8 cellular contexts compared by ENCODE assay signal in genomic region chr6:43426928-43427405, GRCh38.
DNase-seq lines count a peak whose midpoint lies in the region; TF ChIP-seq lines count a peak whose summit lies in the region.

No MANE protein-coding gene starts in this region.

- peaks cover 12% of the 10 kb centered on the region for H3K79me2 ChIP-seq in ACC112 (ENCODE audit: control insufficient read depth, insufficient read depth, low read length, unreplicated experiment)

- H3K36me3 ChIP-seq in ACC112 (ENCODE audit: insufficient read depth, low read length) (no peaks in the 10 kb centered on the region), HUES48 (ENCODE audit: control insufficient read depth, insufficient read depth, low read length) (no peaks in the 10 kb centered on the region; the same call in 1 of the 2 replicates), muscle layer of colon (ENCODE audit: insufficient read depth, low read length) (peaks cover under 1% of the 10 kb centered on the region)

- no peaks in the 10 kb centered on the region for H3K9me3 ChIP-seq in HUES48 (ENCODE audit: control insufficient read depth, insufficient read depth, low read length)
- H3K9me3 ChIP-seq in muscle layer of colon (ENCODE audit: low read length) = no peaks in the 10 kb centered on the region

- TF ChIP-seq CTCF in cardiac fibroblast (IDR thresholded peaks at IDR 0.05; ENCODE audit: low read depth, low read length) (no peak), GM10266 (IDR thresholded peaks at IDR 0.05; ENCODE audit: control insufficient read depth, insufficient read depth, low read depth, missing control alignments) (no peak)

- H3K4me3 ChIP-seq in ACC112 (ENCODE audit: low read depth, low read length) (peak overlapping the region; percentile 84), HUES48 (ENCODE audit: low read depth, low read length) (peak overlapping the region; percentile 90), cardiac fibroblast (replicated peaks in 1 of 2; ENCODE audit: low read depth in 2 of 2, low read length in 2 of 2) (peak overlapping the region; percentile 95 to 99), muscle layer of colon (ENCODE audit: low read depth in 1 of 2, low read length in 2 of 2) (peak overlapping the region; percentile 22 to 98)

- H3K4me1 ChIP-seq in ACC112 (ENCODE audit: control insufficient read depth, insufficient read depth, low read length, unreplicated experiment) (peaks cover 5% of the 10 kb centered on the region), HUES48 (ENCODE audit: control insufficient read depth, insufficient read depth, low read length) (peaks cover 7% of the 10 kb centered on the region; the same call in 1 of the 2 replicates), muscle layer of colon (ENCODE audit: insufficient read depth, low read length) (peaks cover 9% of the 10 kb centered on the region)

- H3K9ac ChIP-seq in HUES48 (ENCODE audit: low read depth, low read length) (peak overlapping the region; percentile 64), muscle layer of colon (ENCODE audit: low read length) (peak overlapping the region; percentile 92)

- peak overlapping the region; percentile 57 for H3K27ac ChIP-seq in ACC112 (ENCODE audit: low read depth, low read length)
- peak overlapping the region; percentile 89 for H3K27ac ChIP-seq in HUES48 (ENCODE audit: low read depth, low read length)
- H3K27ac ChIP-seq in muscle layer of colon (ENCODE audit: low read depth, low read length) = peak overlapping the region; percentile 74

- H3K27me3 ChIP-seq in ACC112 (ENCODE audit: insufficient read depth, low read length) (no peaks in the 10 kb centered on the region), HUES48 (ENCODE audit: control insufficient read depth, insufficient read depth, low read length) (no peaks in the 10 kb centered on the region), muscle layer of colon (ENCODE audit: control insufficient read depth in 1 of 2, insufficient read depth in 2 of 2, low read length in 2 of 2) (no peaks in the 10 kb centered on the region)

- no peak for DNase-seq in cardiac fibroblast (ENCODE audit: low read depth in 2 of 2)
- no peak for DNase-seq in OCI-M1 (lab: John Stamatoyannopoulos, UW)
- DNase-seq in GM10266 (ENCODE audit: extremely low spot score) = no peak
- DNase-seq in stimulated activated CD4-positive, alpha-beta T cell treated with anti-CD3 and anti-CD28 coated beads, Interleukin-2, amount 100 ng/mL, for 24 hours = no peak
- DNase-seq in activated CD4-positive, alpha-beta T cell treated with anti-CD3 and anti-CD28 coated beads for 4 hours = no peak

- peak overlapping the region; percentile 83 for H2AFZ ChIP-seq in ACC112 (ENCODE audit: low read length, unreplicated experiment)
